ENCODE assay signal across 10 cellular contexts in the genomic region with DNA sequence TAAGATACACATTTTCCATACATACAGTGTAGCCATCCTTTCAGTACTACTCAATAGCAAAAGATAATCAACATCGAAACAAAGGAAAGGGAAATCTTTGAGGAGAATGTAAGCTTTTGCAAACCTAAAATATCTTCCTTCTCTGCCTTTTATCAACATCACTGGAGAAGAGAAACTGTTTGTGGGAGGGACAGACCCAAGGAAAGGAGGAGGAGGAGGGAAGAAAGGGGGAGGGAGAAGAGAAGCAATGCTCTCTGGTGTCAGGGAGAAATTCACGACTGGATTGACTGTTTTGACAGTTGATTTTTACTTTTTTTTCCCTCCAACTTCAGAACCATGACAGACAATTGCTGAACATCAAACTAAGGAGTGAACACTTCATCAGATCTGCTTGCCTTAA.
A peak's percentile ranks its signal among the peaks of the same experiment; 100 is the strongest.
DNase-seq lines count a peak whose midpoint lies in the region; ATAC-seq, FAIRE-seq and TF ChIP-seq lines count a peak whose summit lies in the region.
"Had no signal": no experiment of that assay in that cellular context is flagged by ENCODE, and none has a peak within 500 bp of the region (broad histone marks: within the 10 kb centered on the region; RNA-seq: fewer than 3 reads in every experiment).

No MANE protein-coding gene starts in this region.

- H3K4me3 ChIP-seq in AG10803 (ENCODE audit: low read length) (peak overlapping the region; percentile 55), adipocyte (ENCODE audit: low read length) (peak overlapping the region; percentile 73), rectal smooth muscle tissue (ENCODE audit: low read length) (peak overlapping the region; percentile 22)

- H3K4me1 ChIP-seq in adipocyte (ENCODE audit: control insufficient read depth, insufficient read depth, low read length) (peaks cover 20% of the 10 kb centered on the region), rectal smooth muscle tissue (ENCODE audit: control insufficient read depth, insufficient read depth, low read length) (peaks cover 9% of the 10 kb centered on the region)

- DNase-seq in AG10803 (ENCODE audit: low read depth) (no peak), adipocyte (ENCODE audit: low read depth) (peak; percentile 48), left ventricle myocardium superior (no peak), cerebellar nuclear complex (lab: John Stamatoyannopoulos, UW) (no peak), SW 1271 (lab: John Stamatoyannopoulos, UW) (no peak), HTR-8/SVneo (ENCODE audit: insufficient read length, low spot score) (no peak)
- DNase-seq: glutamatergic neuron; stimulated activated CD4-positive, alpha-beta T cell treated with anti-CD3 and anti-CD28 coated beads, Interleukin-2, amount 100 ng/mL, for 48 hours had no signal

- H3K9ac ChIP-seq in adipocyte (ENCODE audit: low read length) (peak overlapping the region; percentile 78), rectal smooth muscle tissue (ENCODE audit: low read length) (no peak overlapping the region)

- H3K36me3 ChIP-seq in adipocyte (ENCODE audit: control insufficient read depth, insufficient read depth, low read length, severe bottlenecking) (no peaks in the 10 kb centered on the region), rectal smooth muscle tissue (ENCODE audit: control insufficient read depth, insufficient read depth, low read length) (no peaks in the 10 kb centered on the region)

- peak overlapping the region; percentile 79 for H3K27ac ChIP-seq in rectal smooth muscle tissue (ENCODE audit: low read depth, low read length)

- ATAC-seq in left ventricle myocardium superior: peak; percentile 65
- ATAC-seq in GM21825 (IDR thresholded peaks at IDR 0.05; ENCODE audit: unreplicated experiment): no peak

- TF ChIP-seq CTCF in AG10803 (conservative IDR thresholded peaks at IDR 0.05; ENCODE audit: low read length): no peak

- H3K27me3 ChIP-seq in adipocyte (replicated peaks; ENCODE audit: control insufficient read depth, insufficient read depth, low read length) (no peaks in the 10 kb centered on the region), rectal smooth muscle tissue (ENCODE audit: control insufficient read depth, insufficient read depth, low read length) (no peaks in the 10 kb centered on the region)

- intact Hi-C loops in left ventricle myocardium superior (cut with micrococcal nuclease): no loop called here

- no peaks in the 10 kb centered on the region for H3K9me3 ChIP-seq in adipocyte (ENCODE audit: control insufficient read depth, low read length)

- FAIRE-seq in HTR-8/SVneo (lab: Jason Lieb, UNC): no peak

Comparison
In these comparisons a context has a peak if more than half of its experiments do, and no peak if none do; other contexts are left out.
1. H3K4me3 ChIP-seq: peak in every context shown above with its lines; median percentile 73 in adipocyte; 55 in AG10803; 22 in rectal smooth muscle tissue.